Comparison of ENCODE assay signal across 18 cellular contexts in genomic region chr1:38558055-38558454, GRCh38.
DNase-seq lines count a peak whose midpoint lies in the region; ATAC-seq and TF ChIP-seq lines count a peak whose summit lies in the region.
"Had no signal": no experiment of that assay in that cellular context is flagged by ENCODE, and none has a peak within 500 bp of the region (broad histone marks: within the 10 kb centered on the region; RNA-seq: fewer than 3 reads in every experiment).

No MANE protein-coding gene starts in this region.

- H3K27ac ChIP-seq in endodermal cell (ENCODE audit: low read depth, low read length) (peak overlapping the region; percentile 86), neuronal stem cell (replicated peaks; ENCODE audit: low read length) (no peak overlapping the region)
- H3K27ac ChIP-seq: epithelial cell of prostate, stomach, upper lobe of right lung had no signal

- DNase-seq in activated CD4-positive, alpha-beta T cell treated with anti-CD3 and anti-CD28 coated beads for 36 hours: no peak
- no peak for DNase-seq in activated CD4-positive, alpha-beta T cell treated with anti-CD3 and anti-CD28 coated beads for 48 hours
- DNase-seq in NT2/D1 (ENCODE audit: low read depth, low spot score) (peak; percentile 59), endodermal cell (peak; percentile 71), neuronal stem cell (ENCODE audit: low spot score) (no peak), left ventricle myocardium superior (no peak), left lobe of liver (ENCODE audit: low spot score) (no peak)
- DNase-seq: activated CD4-positive, CD25-positive, alpha-beta regulatory T cell treated with anti-CD3 and anti-CD28 coated beads, Interleukin-2, amount 50 U/mL, for 72 hours; activated T-cell treated with anti-CD3 and anti-CD28 coated beads for 4 hours; IMR-90; NCI-H1930; Right ventricle myocardium superior; stomach had no signal

- H2BK12ac ChIP-seq in neuronal stem cell (ENCODE audit: low read length): no peak overlapping the region

- H3K4ac ChIP-seq in neuronal stem cell (ENCODE audit: low read length): no peak overlapping the region

- no peak overlapping the region for H3K14ac ChIP-seq in neuronal stem cell (ENCODE audit: low read length)

- peak overlapping the region; percentile 77 for H3K27ac Mint-ChIP-seq in activated CD4-positive, alpha-beta T cell treated with anti-CD3 and anti-CD28 coated beads for 36 hours
- no peak overlapping the region for H3K27ac Mint-ChIP-seq in endodermal cell
- H3K27ac Mint-ChIP-seq: activated naive CD4-positive, alpha-beta T cell treated with anti-CD3 and anti-CD28 coated beads, Interleukin-2, amount 50 U/mL, for 24 hours had no signal

- POLR2A ChIA-PET in activated CD4-positive, alpha-beta T cell treated with anti-CD3 and anti-CD28 coated beads for 36 hours (lab: Charles Lee): no interaction called here

- H3K36me3 ChIP-seq in NT2/D1 (ENCODE audit: insufficient read depth, insufficient read length, low read length) (no peaks in the 10 kb centered on the region), endodermal cell (ENCODE audit: control insufficient read depth, insufficient read depth, low read length) (no peaks in the 10 kb centered on the region), neuronal stem cell (replicated peaks in 1 of 2; ENCODE audit: control insufficient read depth in 2 of 2, insufficient read depth in 2 of 2, low read length in 2 of 2) (no peaks in the 10 kb centered on the region)
- H3K36me3 ChIP-seq: stomach, upper lobe of right lung had no signal

- H3K4me3 ChIP-seq in NT2/D1 (ENCODE audit: insufficient read length, low read depth) (peak overlapping the region; percentile 6), endodermal cell (ENCODE audit: low read length) (no peak overlapping the region), neuronal stem cell (ENCODE audit: low read length in 2 of 2) (no peak overlapping the region)
- H3K4me3 ChIP-seq: stomach, upper lobe of right lung had no signal

- H3K27me3 Mint-ChIP-seq in activated CD4-positive, alpha-beta T cell treated with anti-CD3 and anti-CD28 coated beads for 36 hours: peaks cover 13% of the 10 kb centered on the region
- peaks cover 37% of the 10 kb centered on the region for H3K27me3 Mint-ChIP-seq in endodermal cell (ENCODE audit: insufficient read depth)

- no peak overlapping the region for H3K23ac ChIP-seq in neuronal stem cell (ENCODE audit: low read depth, low read length, poor library complexity)

- CTCF ChIA-PET in activated CD4-positive, alpha-beta T cell treated with anti-CD3 and anti-CD28 coated beads for 36 hours (lab: Charles Lee): no interaction called here

- intact Hi-C loops in activated CD4-positive, alpha-beta T cell treated with anti-CD3 and anti-CD28 coated beads for 36 hours (cut with DNase I, micrococcal nuclease): loop anchor here in 1 of 2 experiments (5.0 kb wide), 1 partner anchor 626 kb away; no protein-coding TSS in a partner anchor
- intact Hi-C loops in left ventricle myocardium superior (cut with micrococcal nuclease): no loop called here

- H2BK120ac ChIP-seq in neuronal stem cell (ENCODE audit: low read depth, low read length): no peak overlapping the region

- H3K18ac ChIP-seq in neuronal stem cell (ENCODE audit: low read length): peak overlapping the region; percentile 32

- peak overlapping the region; percentile 85 for H2AFZ ChIP-seq in neuronal stem cell (ENCODE audit: low read length)

- H3K4me1 ChIP-seq in NT2/D1 (ENCODE audit: insufficient read depth, insufficient read length) (peaks cover 22% of the 10 kb centered on the region), endodermal cell (ENCODE audit: control insufficient read depth, insufficient read depth, low read length) (peaks cover 3% of the 10 kb centered on the region), neuronal stem cell (ENCODE audit: control insufficient read depth in 2 of 2, insufficient read depth in 1 of 2, low read depth in 1 of 2, low read length in 2 of 2) (peaks cover 17 to 18% of the 10 kb centered on the region in 2 donors)

- H2AK5ac ChIP-seq in neuronal stem cell (ENCODE audit: low read depth, low read length): no peak overlapping the region

- no peaks in the 10 kb centered on the region for H3K9me3 Mint-ChIP-seq in activated CD4-positive, alpha-beta T cell treated with anti-CD3 and anti-CD28 coated beads for 36 hours (ENCODE audit: low read depth)
- no peaks in the 10 kb centered on the region for H3K9me3 Mint-ChIP-seq in endodermal cell
- H3K9me3 Mint-ChIP-seq: activated naive CD4-positive, alpha-beta T cell treated with anti-CD3 and anti-CD28 coated beads, Interleukin-2, amount 50 U/mL, for 24 hours; nephron had no signal

- peak overlapping the region; percentile 61 for H3K9ac ChIP-seq in NT2/D1 (ENCODE audit: insufficient read length, low read depth)
- no peak overlapping the region for H3K9ac ChIP-seq in endodermal cell (ENCODE audit: extremely low read depth, low read length, poor library complexity, severe bottlenecking)
- no peak overlapping the region for H3K9ac ChIP-seq in neuronal stem cell (ENCODE audit: low read depth, low read length, poor library complexity)

- peaks cover 41% of the 10 kb centered on the region for H3K4me1 Mint-ChIP-seq in activated CD4-positive, alpha-beta T cell treated with anti-CD3 and anti-CD28 coated beads for 36 hours
- H3K4me1 Mint-ChIP-seq in endodermal cell: peaks cover 24% of the 10 kb centered on the region

- no peak overlapping the region for H2BK15ac ChIP-seq in neuronal stem cell (ENCODE audit: low read length)

- no peak overlapping the region for H2BK5ac ChIP-seq in neuronal stem cell (ENCODE audit: low read length)

- no peak for TF ChIP-seq CTCF in endodermal cell (conservative IDR thresholded peaks at IDR 0.05)

- H3K27me3 ChIP-seq in NT2/D1 (ENCODE audit: insufficient read depth, insufficient read length) (no peaks in the 10 kb centered on the region), endodermal cell (ENCODE audit: control insufficient read depth, insufficient read depth, low read length, poor library complexity, severe bottlenecking) (peaks cover 27% of the 10 kb centered on the region), neuronal stem cell (ENCODE audit: control insufficient read depth in 3 of 3, insufficient read depth in 3 of 3, low read depth in 1 of 3, low read length in 3 of 3) (peaks cover 0 to 17% (median 2%) of the 10 kb centered on the region in 3 experiments)
- H3K27me3 ChIP-seq: upper lobe of right lung had no signal

- H3K36me3 Mint-ChIP-seq in activated CD4-positive, alpha-beta T cell treated with anti-CD3 and anti-CD28 coated beads for 36 hours (ENCODE audit: low read depth): no peaks in the 10 kb centered on the region
- H3K36me3 Mint-ChIP-seq in endodermal cell (ENCODE audit: low read depth): no peaks in the 10 kb centered on the region
- H3K36me3 Mint-ChIP-seq: activated naive CD4-positive, alpha-beta T cell treated with anti-CD3 and anti-CD28 coated beads, Interleukin-2, amount 50 U/mL, for 24 hours had no signal

- peak overlapping the region; percentile 26 for H3K4me2 ChIP-seq in neuronal stem cell (ENCODE audit: insufficient read depth, low read length, poor library complexity, severe bottlenecking)

- H3K4me3 Mint-ChIP-seq in activated CD4-positive, alpha-beta T cell treated with anti-CD3 and anti-CD28 coated beads for 36 hours: no peak overlapping the region
- H3K4me3 Mint-ChIP-seq in endodermal cell: no peak overlapping the region

- WGBS in endodermal cell (ENCODE audit: insufficient coverage in 1 of 2, insufficient read length in 1 of 2), 2 experiments: 40 to 55% methylated on average over 3 to 8 of the region's 8 CpGs
- no CpG with 5 or more reads among the region's 8 CpGs for WGBS in neuronal stem cell (ENCODE audit: extremely low coverage in 2 of 2, insufficient read length in 2 of 2, insufficient replicate concordance in 1 of 2), 2 donors

- H3K79me1 ChIP-seq in neuronal stem cell (ENCODE audit: low read depth, low read length): no peaks in the 10 kb centered on the region

- H4K91ac ChIP-seq in neuronal stem cell (ENCODE audit: low read depth, low read length, poor library complexity): no peak overlapping the region

- H4K8ac ChIP-seq in neuronal stem cell (ENCODE audit: low read depth, low read length): no peak overlapping the region

- ATAC-seq in activated CD4-positive, alpha-beta T cell treated with anti-CD3 and anti-CD28 coated beads for 36 hours: no peak
- ATAC-seq in GM21717 (IDR thresholded peaks at IDR 0.05; ENCODE audit: unreplicated experiment) (no peak), left ventricle myocardium superior (no peak), left lobe of liver (no peak)

- H3K9me3 ChIP-seq in NT2/D1 (ENCODE audit: insufficient read depth, low read length) (no peaks in the 10 kb centered on the region), endodermal cell (ENCODE audit: control insufficient read depth, low read length) (no peaks in the 10 kb centered on the region), neuronal stem cell (replicated peaks in 1 of 2; ENCODE audit: control insufficient read depth in 2 of 2, insufficient read depth in 1 of 2, low read depth in 1 of 2, low read length in 2 of 2) (no peaks in the 10 kb centered on the region)
- H3K9me3 ChIP-seq: stomach, upper lobe of right lung had no signal

Comparison
In these comparisons a context has a peak if more than half of its experiments do, and no peak if none do; other contexts are left out.
1. DNase-seq: peak in NT2/D1 (single experiment) and endodermal cell (single experiment); none in activated CD4-positive, alpha-beta T cell treated with anti-CD3 and anti-CD28 coated beads for 36 hours (single experiment), activated CD4-positive, alpha-beta T cell treated with anti-CD3 and anti-CD28 coated beads for 48 hours (single experiment), neuronal stem cell (single experiment), left ventricle myocardium superior (single experiment) and left lobe of liver (single experiment).